ENCODE assay signal across 1 cellular context in genomic region chr1:46369542-46370213, GRCh38.
TF ChIP-seq lines count a peak whose summit lies in the region.

No MANE protein-coding gene starts in this region.

TF ChIP-seq in K562, 482 proteins besides CTCF, POLR2A, EP300 and RAD21 (continues in another document):
- TF ChIP-seq SRSF3 (IDR thresholded peaks at IDR 0.05; ENCODE audit: insufficient read depth, low read length) (no peak), ZNF77 (CRISPR knock-in tag; IDR thresholded peaks at IDR 0.05) (no peak), KDM4B (IDR thresholded peaks at IDR 0.05; ENCODE audit: borderline replicate concordance in 2 of 2, low read depth in 1 of 2) (no peak), NR3C1 (CRISPR knock-in tag; IDR thresholded peaks at IDR 0.05) (no peak), ZBTB11 (CRISPR knock-in tag; IDR thresholded peaks at IDR 0.05) (peak in 1 of 3 experiments; percentile 81; a peak in 2 of 6 replicates), CTBP1 (IDR thresholded peaks at IDR 0.05; ENCODE audit: borderline replicate concordance) (peak; percentile 45), NFIX (CRISPR knock-in tag; IDR thresholded peaks at IDR 0.05; ENCODE audit: low read depth) (no peak), CSDE1 (IDR thresholded peaks at IDR 0.05) (no peak), ZNF174 (CRISPR knock-in tag; IDR thresholded peaks at IDR 0.05) (no peak), ZNF778 (CRISPR knock-in tag; IDR thresholded peaks at IDR 0.05) (no peak), MEF2D (tag; conservative IDR thresholded peaks at IDR 0.05; ENCODE audit: low read depth) (no peak), ZNF551 (CRISPR knock-in tag; IDR thresholded peaks at IDR 0.05) (0 out of 2 replicates have a peak, but pooled peaks have one; percentile 50), HMGN3 (IDR thresholded peaks at IDR 0.05; ENCODE audit: borderline replicate concordance, extremely low read depth, insufficient read length, low read depth, low read length) (no peak), HSF4 (CRISPR knock-in tag; IDR thresholded peaks at IDR 0.05; ENCODE audit: borderline replicate concordance) (no peak), OTX1 (CRISPR knock-in tag; IDR thresholded peaks at IDR 0.05) (no peak), ZKSCAN3 (CRISPR knock-in tag; IDR thresholded peaks at IDR 0.05) (no peak), HNRNPL (IDR thresholded peaks at IDR 0.05; ENCODE audit: low read depth, low read length) (no peak), HDAC6 (IDR thresholded peaks at IDR 0.05; ENCODE audit: low read depth, low read length) (no peak), ZNF830 (CRISPR knock-in tag; IDR thresholded peaks at IDR 0.05) (no peak), NCOA1 (IDR thresholded peaks at IDR 0.05; ENCODE audit: low read depth) (no peak), NFE2 (IDR thresholded peaks at IDR 0.05; ENCODE audit: low read depth) (0 out of 2 replicates have a peak, but pooled peaks have one; percentile 3), FOXA3 (CRISPR knock-in tag; conservative IDR thresholded peaks at IDR 0.05 in 1 of 2, IDR thresholded peaks at IDR 0.05 in 1 of 2) (peak in 1 of 2 experiments; percentile 35; a peak in 1 of 4 replicates), FUS (optimal IDR thresholded peaks at IDR 0.05; ENCODE audit: low read depth, low read length) (no peak), FOS (IDR thresholded peaks at IDR 0.05; ENCODE audit: extremely low read depth, insufficient read length) (no peak), DEAF1 (CRISPR knock-in tag; IDR thresholded peaks at IDR 0.05) (no peak), RREB1 (CRISPR knock-in tag; IDR thresholded peaks at IDR 0.05) (no peak), GABPB1 (CRISPR knock-in tag; IDR thresholded peaks at IDR 0.05) (no peak), ZFP30 (CRISPR knock-in tag; IDR thresholded peaks at IDR 0.05; ENCODE audit: borderline replicate concordance) (no peak), RCOR1 (IDR thresholded peaks at IDR 0.05; ENCODE audit: borderline replicate concordance in 1 of 2, low read depth in 2 of 2, low read length in 2 of 2) (no peak), YY1 (IDR thresholded peaks at IDR 0.05; ENCODE audit: borderline replicate concordance in 1 of 3, control insufficient read depth in 1 of 3, extremely low read depth in 1 of 3, insufficient read depth in 3 of 3, insufficient read length in 1 of 3, insufficient replicate concordance in 2 of 3, low read depth in 1 of 3, low read length in 2 of 3) (no peak), NR2F6 (CRISPR knock-in tag; IDR thresholded peaks at IDR 0.05) (no peak), PURB (CRISPR knock-in tag; IDR thresholded peaks at IDR 0.05; ENCODE audit: low read depth) (no peak), POLR2AphosphoS5 (IDR thresholded peaks at IDR 0.05; ENCODE audit: control insufficient read depth, insufficient read depth, low read depth, low read length) (0 out of 2 replicates have a peak, but pooled peaks have one; percentile 17), RBBP5 (IDR thresholded peaks at IDR 0.05; ENCODE audit: borderline replicate concordance, insufficient read depth, low read length, poor library complexity, severe bottlenecking) (no peak), ELK3 (CRISPR knock-in tag; IDR thresholded peaks at IDR 0.05) (no peak), PBX2 (CRISPR knock-in tag; IDR thresholded peaks at IDR 0.05; ENCODE audit: low read depth) (no peak), PBX2 (tag; conservative IDR thresholded peaks at IDR 0.05; ENCODE audit: low read depth) (no peak), SMARCE1 (IDR thresholded peaks at IDR 0.05) (no peak; the same call in 1 of the 2 replicates), HNRNPUL1 (IDR thresholded peaks at IDR 0.05; ENCODE audit: low read length) (no peak), GABPA (tag; conservative IDR thresholded peaks at IDR 0.05; ENCODE audit: low read depth) (no peak)
- TF ChIP-seq, protein P1, sequence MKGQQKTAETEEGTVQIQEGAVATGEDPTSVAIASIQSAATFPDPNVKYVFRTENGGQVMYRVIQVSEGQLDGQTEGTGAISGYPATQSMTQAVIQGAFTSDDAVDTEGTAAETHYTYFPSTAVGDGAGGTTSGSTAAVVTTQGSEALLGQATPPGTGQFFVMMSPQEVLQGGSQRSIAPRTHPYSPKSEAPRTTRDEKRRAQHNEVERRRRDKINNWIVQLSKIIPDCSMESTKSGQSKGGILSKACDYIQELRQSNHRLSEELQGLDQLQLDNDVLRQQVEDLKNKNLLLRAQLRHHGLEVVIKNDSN (CRISPR knock-in tag; IDR thresholded peaks at IDR 0.05): no peak
- TF ChIP-seq, protein P2, sequence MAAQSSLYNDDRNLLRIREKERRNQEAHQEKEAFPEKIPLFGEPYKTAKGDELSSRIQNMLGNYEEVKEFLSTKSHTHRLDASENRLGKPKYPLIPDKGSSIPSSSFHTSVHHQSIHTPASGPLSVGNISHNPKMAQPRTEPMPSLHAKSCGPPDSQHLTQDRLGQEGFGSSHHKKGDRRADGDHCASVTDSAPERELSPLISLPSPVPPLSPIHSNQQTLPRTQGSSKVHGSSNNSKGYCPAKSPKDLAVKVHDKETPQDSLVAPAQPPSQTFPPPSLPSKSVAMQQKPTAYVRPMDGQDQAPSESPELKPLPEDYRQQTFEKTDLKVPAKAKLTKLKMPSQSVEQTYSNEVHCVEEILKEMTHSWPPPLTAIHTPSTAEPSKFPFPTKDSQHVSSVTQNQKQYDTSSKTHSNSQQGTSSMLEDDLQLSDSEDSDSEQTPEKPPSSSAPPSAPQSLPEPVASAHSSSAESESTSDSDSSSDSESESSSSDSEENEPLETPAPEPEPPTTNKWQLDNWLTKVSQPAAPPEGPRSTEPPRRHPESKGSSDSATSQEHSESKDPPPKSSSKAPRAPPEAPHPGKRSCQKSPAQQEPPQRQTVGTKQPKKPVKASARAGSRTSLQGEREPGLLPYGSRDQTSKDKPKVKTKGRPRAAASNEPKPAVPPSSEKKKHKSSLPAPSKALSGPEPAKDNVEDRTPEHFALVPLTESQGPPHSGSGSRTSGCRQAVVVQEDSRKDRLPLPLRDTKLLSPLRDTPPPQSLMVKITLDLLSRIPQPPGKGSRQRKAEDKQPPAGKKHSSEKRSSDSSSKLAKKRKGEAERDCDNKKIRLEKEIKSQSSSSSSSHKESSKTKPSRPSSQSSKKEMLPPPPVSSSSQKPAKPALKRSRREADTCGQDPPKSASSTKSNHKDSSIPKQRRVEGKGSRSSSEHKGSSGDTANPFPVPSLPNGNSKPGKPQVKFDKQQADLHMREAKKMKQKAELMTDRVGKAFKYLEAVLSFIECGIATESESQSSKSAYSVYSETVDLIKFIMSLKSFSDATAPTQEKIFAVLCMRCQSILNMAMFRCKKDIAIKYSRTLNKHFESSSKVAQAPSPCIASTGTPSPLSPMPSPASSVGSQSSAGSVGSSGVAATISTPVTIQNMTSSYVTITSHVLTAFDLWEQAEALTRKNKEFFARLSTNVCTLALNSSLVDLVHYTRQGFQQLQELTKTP (IDR thresholded peaks at IDR 0.05; ENCODE audit: low read depth in 1 of 2, partially characterized antibody in 2 of 2): no peak
- TF ChIP-seq, protein P3, sequence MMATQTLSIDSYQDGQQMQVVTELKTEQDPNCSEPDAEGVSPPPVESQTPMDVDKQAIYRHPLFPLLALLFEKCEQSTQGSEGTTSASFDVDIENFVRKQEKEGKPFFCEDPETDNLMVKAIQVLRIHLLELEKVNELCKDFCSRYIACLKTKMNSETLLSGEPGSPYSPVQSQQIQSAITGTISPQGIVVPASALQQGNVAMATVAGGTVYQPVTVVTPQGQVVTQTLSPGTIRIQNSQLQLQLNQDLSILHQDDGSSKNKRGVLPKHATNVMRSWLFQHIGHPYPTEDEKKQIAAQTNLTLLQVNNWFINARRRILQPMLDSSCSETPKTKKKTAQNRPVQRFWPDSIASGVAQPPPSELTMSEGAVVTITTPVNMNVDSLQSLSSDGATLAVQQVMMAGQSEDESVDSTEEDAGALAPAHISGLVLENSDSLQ (IDR thresholded peaks at IDR 0.05): no peak
